ENCODE assay signal across 12 cellular contexts in genomic region chr5:56565693-56566092, GRCh38.
DNase-seq lines count a peak whose midpoint lies in the region; ATAC-seq and TF ChIP-seq lines count a peak whose summit lies in the region.
"Had no signal": no experiment of that assay in that cellular context is flagged by ENCODE, and none has a peak within 500 bp of the region (broad histone marks: within the 10 kb centered on the region; RNA-seq: fewer than 3 reads in every experiment).

No MANE protein-coding gene starts in this region.

- ATAC-seq in GM19372 (IDR thresholded peaks at IDR 0.05; ENCODE audit: low read depth, unreplicated experiment), result peak; percentile 74
- ATAC-seq in HG03095 (IDR thresholded peaks at IDR 0.05; ENCODE audit: unreplicated experiment), result peak; percentile 77
- ATAC-seq: stimulated activated effector memory CD8-positive, alpha-beta T cell treated with anti-CD3 and anti-CD28 coated beads, Interleukin-12 subunit alpha, Interleukin-12 subunit beta, amount 100 ng/mL, for 72 hours had no signal

- peaks cover 7% of the 10 kb centered on the region for H3K4me1 Mint-ChIP-seq in activated T-helper 2 cell treated with anti-CD3 and anti-CD28 coated beads, Interferon-gamma antibody, Interleukin-2, Interleukin-4, amounts not matched to agents 10 μg/mL and 5 μg/mL and 100 μg/mL, durations not matched to agents 14 hours and 24 hours and 36 hours (ENCODE audit: low read depth)
- H3K4me1 Mint-ChIP-seq in glutamatergic neuron (ENCODE audit: low read depth, unreplicated experiment), result peaks cover 6% of the 10 kb centered on the region
- H3K4me1 Mint-ChIP-seq: stimulated activated effector memory CD8-positive, alpha-beta T cell treated with anti-CD3 and anti-CD28 coated beads, Interleukin-12 subunit alpha, Interleukin-12 subunit beta, amount 100 ng/mL, for 72 hours had no signal

- no peak for TF ChIP-seq CTCF in glutamatergic neuron (IDR thresholded peaks at IDR 0.05; ENCODE audit: partially characterized antibody, unreplicated experiment)

- no peaks in the 10 kb centered on the region for H3K9me3 Mint-ChIP-seq in activated T-helper 2 cell treated with anti-CD3 and anti-CD28 coated beads, Interferon-gamma antibody, Interleukin-2, Interleukin-4, amounts not matched to agents 10 μg/mL and 5 μg/mL and 100 μg/mL, durations not matched to agents 14 hours and 24 hours and 36 hours
- H3K9me3 Mint-ChIP-seq in glutamatergic neuron (ENCODE audit: unreplicated experiment), result no peaks in the 10 kb centered on the region
- H3K9me3 Mint-ChIP-seq: stimulated activated effector memory CD8-positive, alpha-beta T cell treated with anti-CD3 and anti-CD28 coated beads, Interleukin-12 subunit alpha, Interleukin-12 subunit beta, amount 100 ng/mL, for 72 hours had no signal

- no peak overlapping the region for H3K4me3 Mint-ChIP-seq in activated T-helper 2 cell treated with anti-CD3 and anti-CD28 coated beads, Interferon-gamma antibody, Interleukin-2, Interleukin-4, amounts not matched to agents 10 μg/mL and 5 μg/mL and 100 μg/mL, durations not matched to agents 14 hours and 24 hours and 36 hours (ENCODE audit: low read depth)
- H3K4me3 Mint-ChIP-seq in glutamatergic neuron (ENCODE audit: unreplicated experiment), result no peak overlapping the region
- H3K4me3 Mint-ChIP-seq: stimulated activated effector memory CD8-positive, alpha-beta T cell treated with anti-CD3 and anti-CD28 coated beads, Interleukin-12 subunit alpha, Interleukin-12 subunit beta, amount 100 ng/mL, for 72 hours had no signal

- H3K4me3 ChIP-seq in effector memory CD4-positive, alpha-beta T cell (ENCODE audit: insufficient read depth, low read depth, low read length, poor library complexity, severe bottlenecking), result no peak overlapping the region
- H3K4me3 ChIP-seq: skin epidermis had no signal

- H3K27me3 ChIP-seq in effector memory CD4-positive, alpha-beta T cell (replicated peaks; ENCODE audit: control insufficient read depth, insufficient read depth, low read length, poor library complexity, severe bottlenecking), result no peaks in the 10 kb centered on the region

- peaks cover 11% of the 10 kb centered on the region for H3K27me3 Mint-ChIP-seq in activated T-helper 2 cell treated with anti-CD3 and anti-CD28 coated beads, Interferon-gamma antibody, Interleukin-2, Interleukin-4, amounts not matched to agents 10 μg/mL and 5 μg/mL and 100 μg/mL, durations not matched to agents 14 hours and 24 hours and 36 hours (ENCODE audit: low read depth)
- H3K27me3 Mint-ChIP-seq in glutamatergic neuron (ENCODE audit: unreplicated experiment), result peaks cover 1% of the 10 kb centered on the region

- no peaks in the 10 kb centered on the region for H3K36me3 Mint-ChIP-seq in activated T-helper 2 cell treated with anti-CD3 and anti-CD28 coated beads, Interferon-gamma antibody, Interleukin-2, Interleukin-4, amounts not matched to agents 10 μg/mL and 5 μg/mL and 100 μg/mL, durations not matched to agents 14 hours and 24 hours and 36 hours (ENCODE audit: low read depth)
- no peaks in the 10 kb centered on the region for H3K36me3 Mint-ChIP-seq in glutamatergic neuron (ENCODE audit: unreplicated experiment)
- H3K36me3 Mint-ChIP-seq: stimulated activated effector memory CD8-positive, alpha-beta T cell treated with anti-CD3 and anti-CD28 coated beads, Interleukin-12 subunit alpha, Interleukin-12 subunit beta, amount 100 ng/mL, for 72 hours had no signal

- no peaks in the 10 kb centered on the region for H3K36me3 ChIP-seq in effector memory CD4-positive, alpha-beta T cell (ENCODE audit: control insufficient read depth, insufficient read depth, low read length)

- H3K9me3 ChIP-seq in effector memory CD4-positive, alpha-beta T cell (ENCODE audit: control insufficient read depth, low read length), result no peaks in the 10 kb centered on the region

- H3K27ac Mint-ChIP-seq in activated T-helper 2 cell treated with anti-CD3 and anti-CD28 coated beads, Interferon-gamma antibody, Interleukin-2, Interleukin-4, amounts not matched to agents 10 μg/mL and 5 μg/mL and 100 μg/mL, durations not matched to agents 14 hours and 24 hours and 36 hours, result no peak overlapping the region
- H3K27ac Mint-ChIP-seq in glutamatergic neuron (ENCODE audit: unreplicated experiment), result no peak overlapping the region
- H3K27ac Mint-ChIP-seq: stimulated activated effector memory CD8-positive, alpha-beta T cell treated with anti-CD3 and anti-CD28 coated beads, Interleukin-12 subunit alpha, Interleukin-12 subunit beta, amount 100 ng/mL, for 72 hours had no signal

- H3K4me1 ChIP-seq in effector memory CD4-positive, alpha-beta T cell (ENCODE audit: control insufficient read depth, insufficient read depth, low read length, poor library complexity, severe bottlenecking), result no peaks in the 10 kb centered on the region

- peak; percentile 46 for DNase-seq in Ammon's horn (ENCODE audit: low spot score)
- DNase-seq in SIG-M5 (lab: John Stamatoyannopoulos, UW), result peak; percentile 34
- DNase-seq in activated T-helper 2 cell treated with anti-CD3 and anti-CD28 coated beads, Interferon-gamma antibody, Interleukin-2, Interleukin-4, amounts not matched to agents 10 μg/mL and 5 μg/mL and 100 μg/mL, durations not matched to agents 14 hours and 24 hours and 36 hours (ENCODE audit: low spot score), result no peak
- DNase-seq in NCI-H524 treated with DMSO at 0.1 percent for 48 hours (lab: John Stamatoyannopoulos, UW), result no peak
- no peak for DNase-seq in glutamatergic neuron
- no peak for DNase-seq in effector memory CD4-positive, alpha-beta T cell
- DNase-seq: activated CD8-positive, alpha-beta memory T cell treated with anti-CD3 and anti-CD28 coated beads for 24 hours; NCI-H1417 treated with DMSO at 0.1 percent for 48 hours had no signal

- intact Hi-C loops in activated T-helper 2 cell treated with anti-CD3 and anti-CD28 coated beads, Interferon-gamma antibody, Interleukin-2, Interleukin-4, amounts not matched to agents 10 μg/mL and 5 μg/mL and 100 μg/mL, durations not matched to agents 14 hours and 24 hours and 36 hours (cut with micrococcal nuclease), result no loop called here

- no peak overlapping the region for H3K27ac ChIP-seq in effector memory CD4-positive, alpha-beta T cell (ENCODE audit: insufficient read depth, low read length, poor library complexity, severe bottlenecking)

Comparison
In these comparisons a context has a peak if more than half of its experiments do, and no peak if none do; other contexts are left out.
1. DNase-seq: peak in Ammon's horn (single experiment) and SIG-M5 (single experiment); none in activated T-helper 2 cell treated with anti-CD3 and anti-CD28 coated beads, Interferon-gamma antibody, Interleukin-2, Interleukin-4, amounts not matched to agents 10 μg/mL and 5 μg/mL and 100 μg/mL, durations not matched to agents 14 hours and 24 hours and 36 hours (single experiment), NCI-H524 treated with DMSO at 0.1 percent for 48 hours (single experiment), glutamatergic neuron (single experiment) and effector memory CD4-positive, alpha-beta T cell (0 of 3).